ENCODE assay signal across 19 cellular contexts in genomic region chr3:147890114-147890513, GRCh38.
DNase-seq lines count a peak whose midpoint lies in the region; ATAC-seq and TF ChIP-seq lines count a peak whose summit lies in the region.
"Had no signal": no experiment of that assay in that cellular context is flagged by ENCODE, and none has a peak within 500 bp of the region (broad histone marks: within the 10 kb centered on the region; RNA-seq: fewer than 3 reads in every experiment).

No MANE protein-coding gene starts in this region.

- DNase-seq in GM20000 (ENCODE audit: low spot score) (peak; percentile 5), occipital lobe (lab: John Stamatoyannopoulos, UW) (no peak), SK-N-DZ (ENCODE audit: low spot score) (no peak)
- no peak for DNase-seq in CD4-positive, alpha-beta memory T cell
- DNase-seq: activated CD4-positive, alpha-beta T cell treated with anti-CD3 and anti-CD28 coated beads, Interleukin-2, amount 50 U/mL, for 4 hours; activated gamma-delta T cell; foreskin keratinocyte; immature natural killer cell; MV-4-11; NCI-H510A; stimulated activated CD4-positive, alpha-beta T cell treated with anti-CD3 and anti-CD28 coated beads, Interleukin-2, amount 100 ng/mL, for 48 hours; stimulated activated naive CD8-positive, alpha-beta T cell treated with anti-CD3 and anti-CD28 coated beads, Interleukin-15, Interleukin-2, amounts not matched to agents 100 U/mL and 50 U/mL, for 24 hours; T-helper 17 cell had no signal

- H3K4me1 Mint-ChIP-seq in CD4-positive, alpha-beta memory T cell, result no peaks in the 10 kb centered on the region
- H3K4me1 Mint-ChIP-seq: GM23338, immature natural killer cell, T-helper 17 cell had no signal

- H3K27me3 Mint-ChIP-seq in CD4-positive, alpha-beta memory T cell, result no peaks in the 10 kb centered on the region
- H3K27me3 Mint-ChIP-seq: T-helper 17 cell had no signal

- POLR2A ChIA-PET in CD4-positive, alpha-beta memory T cell (lab: Charles Lee; ENCODE audit: partially characterized antibody), result no interaction called here

- no peak overlapping the region for H3K27ac Mint-ChIP-seq in CD4-positive, alpha-beta memory T cell
- H3K27ac Mint-ChIP-seq: GM23338, immature natural killer cell, T-helper 17 cell had no signal

- no peaks in the 10 kb centered on the region for H3K9me3 ChIP-seq in CD4-positive, alpha-beta memory T cell (ENCODE audit: control insufficient read depth in 1 of 2, low read length in 2 of 2)
- H3K9me3 ChIP-seq: breast epithelium had no signal

- intact Hi-C loops in CD4-positive, alpha-beta memory T cell (cut with micrococcal nuclease), result no loop called here

- H3K27me3 ChIP-seq in CD4-positive, alpha-beta memory T cell (ENCODE audit: insufficient read depth, low read length), result no peaks in the 10 kb centered on the region
- H3K27me3 ChIP-seq: breast epithelium, foreskin keratinocyte had no signal

- peak; percentile 97 for ATAC-seq in GM18517 (IDR thresholded peaks at IDR 0.05; ENCODE audit: unreplicated experiment)
- peak; percentile 66 for ATAC-seq in HG02852 (IDR thresholded peaks at IDR 0.05; ENCODE audit: unreplicated experiment)
- ATAC-seq in HG03460 (IDR thresholded peaks at IDR 0.05; ENCODE audit: unreplicated experiment), result peak; percentile 85
- ATAC-seq in HG02870 (IDR thresholded peaks at IDR 0.05; ENCODE audit: unreplicated experiment), result no peak
- ATAC-seq: foreskin keratinocyte; GM23338; stimulated activated naive CD8-positive, alpha-beta T cell treated with anti-CD3 and anti-CD28 coated beads, Interleukin-15, Interleukin-2, amounts not matched to agents 100 U/mL and 50 U/mL, for 24 hours; T-helper 17 cell had no signal

- no peak overlapping the region for H3K4me3 ChIP-seq in CD4-positive, alpha-beta memory T cell (ENCODE audit: low read length in 2 of 2)
- H3K4me3 ChIP-seq: breast epithelium, GM23338 had no signal

- peaks cover 0 to 8% (median under 1%) of the 10 kb centered on the region in 8 donors for H3K9me3 Mint-ChIP-seq in CD4-positive, alpha-beta memory T cell

- CTCF ChIA-PET in CD4-positive, alpha-beta memory T cell (lab: Charles Lee; ENCODE audit: partially characterized antibody), result no interaction called here

- no peaks in the 10 kb centered on the region for H3K36me3 Mint-ChIP-seq in CD4-positive, alpha-beta memory T cell

- TF ChIP-seq CTCF in GM20000 (IDR thresholded peaks at IDR 0.05; ENCODE audit: extremely low read depth, missing control alignments), result no peak

- H3K36me3 ChIP-seq in CD4-positive, alpha-beta memory T cell (ENCODE audit: insufficient read depth, low read length), result no peaks in the 10 kb centered on the region
- H3K36me3 ChIP-seq: breast epithelium had no signal

- H3K27ac ChIP-seq in CD4-positive, alpha-beta memory T cell (ENCODE audit: low read depth, low read length), result no peak overlapping the region
- H3K27ac ChIP-seq: breast epithelium, foreskin keratinocyte had no signal

- H3K4me3 Mint-ChIP-seq in CD4-positive, alpha-beta memory T cell, result no peak overlapping the region
- H3K4me3 Mint-ChIP-seq: GM23338, immature natural killer cell, T-helper 17 cell had no signal

- no peaks in the 10 kb centered on the region for H3K4me1 ChIP-seq in CD4-positive, alpha-beta memory T cell (ENCODE audit: insufficient read depth, low read length)
- H3K4me1 ChIP-seq: breast epithelium, foreskin keratinocyte had no signal
